1 cellular context compared by ENCODE assay signal in genomic region chr5:44862808-44863207, GRCh38.
TF ChIP-seq lines count a peak whose summit lies in the region.

No MANE protein-coding gene starts in this region.

TF ChIP-seq in GM23338, 12 proteins besides CTCF, POLR2A, EP300 and RAD21 (continued from another document):
- TF ChIP-seq ZNF462 (CRISPR knock-in tag; IDR thresholded peaks at IDR 0.05) (no peak), ZNF114 (CRISPR knock-in tag; IDR thresholded peaks at IDR 0.05) (no peak), JUNB (IDR thresholded peaks at IDR 0.05; ENCODE audit: unreplicated experiment) (no peak)
